ENCODE assay signal across 9 cellular contexts in genomic region chr11:110098645-110099044, GRCh38. TPM values are rescaled to one million over a fixed set of nuclear protein-coding genes. Genes with fewer than 3 reads are reported as not detected.
DNase-seq lines count a peak whose midpoint lies in the region; ATAC-seq and FAIRE-seq lines count a peak whose summit lies in the region.
"Had no signal": no experiment of that assay in that cellular context is flagged by ENCODE, and none has a peak within 500 bp of the region (broad histone marks: within the 10 kb centered on the region; RNA-seq: fewer than 3 reads in every experiment).

No MANE protein-coding gene starts in this region.

- H3K9me3 Mint-ChIP-seq in effector memory CD8-positive, alpha-beta T cell = no peaks in the 10 kb centered on the region
- no peaks in the 10 kb centered on the region for H3K9me3 Mint-ChIP-seq in activated T-cell treated with anti-CD3 and anti-CD28 coated beads, Interleukin-2, amount 50 U/mL, for 24 hours
- H3K9me3 Mint-ChIP-seq in CD4-positive, alpha-beta memory T cell = peaks cover 0 to 5% (median 0%) of the 10 kb centered on the region in 8 donors

- H3K4me1 Mint-ChIP-seq in T-helper 17 cell = peaks cover 3% of the 10 kb centered on the region
- peaks cover 0 to 2% of the 10 kb centered on the region in 2 donors for H3K4me1 Mint-ChIP-seq in effector memory CD8-positive, alpha-beta T cell (ENCODE audit: low read depth in 2 of 2)
- peaks cover 5% of the 10 kb centered on the region for H3K4me1 Mint-ChIP-seq in activated T-cell treated with anti-CD3 and anti-CD28 coated beads, Interleukin-2, amount 50 U/mL, for 24 hours (ENCODE audit: low read depth)
- peaks cover 4 to 6% (median 5%) of the 10 kb centered on the region in 4 donors for H3K4me1 Mint-ChIP-seq in CD4-positive, alpha-beta memory T cell

- POLR2A ChIA-PET in CD4-positive, alpha-beta memory T cell (lab: Charles Lee; ENCODE audit: partially characterized antibody) = no interaction called here

- H3K27me3 ChIP-seq in CD4-positive, alpha-beta memory T cell (ENCODE audit: insufficient read depth, low read length) = peaks cover 21% of the 10 kb centered on the region
- H3K27me3 ChIP-seq: MG63 had no signal

- H3K27ac ChIP-seq in CD4-positive, alpha-beta memory T cell (ENCODE audit: low read depth, low read length) = no peak overlapping the region

- H3K36me3 ChIP-seq in CD4-positive, alpha-beta memory T cell (ENCODE audit: insufficient read depth, low read length) = no peaks in the 10 kb centered on the region

- peaks cover 3% of the 10 kb centered on the region for H3K36me3 Mint-ChIP-seq in T-helper 17 cell (ENCODE audit: low read depth)
- no peaks in the 10 kb centered on the region for H3K36me3 Mint-ChIP-seq in effector memory CD8-positive, alpha-beta T cell (ENCODE audit: insufficient read depth)
- H3K36me3 Mint-ChIP-seq in activated T-cell treated with anti-CD3 and anti-CD28 coated beads, Interleukin-2, amount 50 U/mL, for 24 hours (ENCODE audit: low read depth) = no peaks in the 10 kb centered on the region
- H3K36me3 Mint-ChIP-seq in CD4-positive, alpha-beta memory T cell = no peaks in the 10 kb centered on the region

- no peak overlapping the region for H3K4me3 ChIP-seq in CD4-positive, alpha-beta memory T cell (ENCODE audit: low read length in 2 of 2)
- H3K4me3 ChIP-seq: MG63 had no signal

- CTCF ChIA-PET in CD4-positive, alpha-beta memory T cell (lab: Charles Lee; ENCODE audit: partially characterized antibody) = no interaction called here

- DNase-seq in GF-D8 (lab: John Stamatoyannopoulos, UW) (peak; percentile 51), T-helper 17 cell (no peak), GM19239 (ENCODE audit: insufficient read length, low spot score) (no peak)
- no peak for DNase-seq in effector memory CD8-positive, alpha-beta T cell
- no peak for DNase-seq in activated T-cell treated with anti-CD3 and anti-CD28 coated beads, Interleukin-2, amount 50 U/mL, for 24 hours
- DNase-seq in CD4-positive, alpha-beta memory T cell = no peak
- DNase-seq: MG63 had no signal

- H3K9me3 ChIP-seq in T-helper 17 cell (ENCODE audit: control insufficient read depth, low read length, poor library complexity, severe bottlenecking) = no peaks in the 10 kb centered on the region
- no peaks in the 10 kb centered on the region for H3K9me3 ChIP-seq in CD4-positive, alpha-beta memory T cell (ENCODE audit: control insufficient read depth in 1 of 2, low read length in 2 of 2)
- H3K9me3 ChIP-seq: MG63 had no signal

- peaks cover 31% of the 10 kb centered on the region for H3K27me3 Mint-ChIP-seq in T-helper 17 cell
- H3K27me3 Mint-ChIP-seq in effector memory CD8-positive, alpha-beta T cell = peaks cover 28 to 32% of the 10 kb centered on the region in 2 donors
- peaks cover 35% of the 10 kb centered on the region for H3K27me3 Mint-ChIP-seq in activated T-cell treated with anti-CD3 and anti-CD28 coated beads, Interleukin-2, amount 50 U/mL, for 24 hours
- peaks cover 23 to 28% of the 10 kb centered on the region in 2 donors for H3K27me3 Mint-ChIP-seq in CD4-positive, alpha-beta memory T cell

- H3K27ac Mint-ChIP-seq in T-helper 17 cell = no peak overlapping the region
- no peak overlapping the region for H3K27ac Mint-ChIP-seq in effector memory CD8-positive, alpha-beta T cell
- H3K27ac Mint-ChIP-seq in activated T-cell treated with anti-CD3 and anti-CD28 coated beads, Interleukin-2, amount 50 U/mL, for 24 hours = no peak overlapping the region
- no peak overlapping the region for H3K27ac Mint-ChIP-seq in CD4-positive, alpha-beta memory T cell

- peaks cover 6% of the 10 kb centered on the region for H3K4me1 ChIP-seq in CD4-positive, alpha-beta memory T cell (ENCODE audit: insufficient read depth, low read length)

- no peak for FAIRE-seq in GM19239 (lab: Jason Lieb, UNC)

- ATAC-seq in GM19463 (IDR thresholded peaks at IDR 0.05; ENCODE audit: unreplicated experiment) (peak; percentile 54), HG03108 (IDR thresholded peaks at IDR 0.05; ENCODE audit: unreplicated experiment) (peak; percentile 47), T-helper 17 cell (peak; percentile 45)
- ATAC-seq in effector memory CD8-positive, alpha-beta T cell (replicated peaks) = no peak

- intact Hi-C loops in CD4-positive, alpha-beta memory T cell (cut with micrococcal nuclease) = no loop called here

- no peak overlapping the region for H3K4me3 Mint-ChIP-seq in T-helper 17 cell
- no peak overlapping the region for H3K4me3 Mint-ChIP-seq in effector memory CD8-positive, alpha-beta T cell
- H3K4me3 Mint-ChIP-seq in activated T-cell treated with anti-CD3 and anti-CD28 coated beads, Interleukin-2, amount 50 U/mL, for 24 hours = no peak overlapping the region
- no peak overlapping the region for H3K4me3 Mint-ChIP-seq in CD4-positive, alpha-beta memory T cell

RNA-seq across cellular contexts. Expression of gene ZC3H12C, which starts 5.5 kb away (rescaled TPM):
- total RNA-seq in T-helper 17 cell = under 1 TPM; 0.15 to 0.91 TPM
- under 1 TPM; 0.17 TPM for total RNA-seq in CD4-positive, alpha-beta memory T cell
- polyA plus RNA-seq in CD4-positive, alpha-beta memory T cell = not detected
